Comparison of ENCODE assay signal across 16 cellular contexts in genomic region chr5:31393126-31393525, GRCh38.
"Had no signal": no experiment of that assay in that cellular context is flagged by ENCODE, and none has a peak within 500 bp of the region (broad histone marks: within the 10 kb centered on the region; RNA-seq: fewer than 3 reads in every experiment).

No MANE protein-coding gene starts in this region.

- H3K4me3 Mint-ChIP-seq: activated CD4-positive, alpha-beta memory T cell treated with anti-CD3 and anti-CD28 coated beads, Interleukin-2, amount 10 ng/mL, durations not matched to agents 7 days and 5 days; activated CD8-positive, alpha-beta memory T cell treated with anti-CD3 and anti-CD28 coated beads, Interleukin-2, amount 10 ng/mL, durations not matched to agents 7 days and 5 days; activated naive CD8-positive, alpha-beta T cell; effector memory CD8-positive, alpha-beta T cell; natural killer cell; WTC11 had no signal

- DNase-seq: activated CD4-positive, alpha-beta memory T cell treated with anti-CD3 and anti-CD28 coated beads, Interleukin-2, amount 10 ng/mL, durations not matched to agents 7 days and 5 days; activated CD4-positive, alpha-beta T cell treated with anti-CD3 and anti-CD28 coated beads for 48 hours; activated CD8-positive, alpha-beta memory T cell treated with anti-CD3 and anti-CD28 coated beads, Interleukin-2, amount 10 ng/mL, durations not matched to agents 7 days and 5 days; amniotic stem cell; effector memory CD8-positive, alpha-beta T cell; foreskin fibroblast; left colon; lower lobe of right lung; natural killer cell; stimulated activated naive CD4-positive, alpha-beta T cell; substantia nigra had no signal

- H3K4me1 Mint-ChIP-seq: activated CD4-positive, alpha-beta memory T cell treated with anti-CD3 and anti-CD28 coated beads, Interleukin-2, amount 10 ng/mL, durations not matched to agents 7 days and 5 days; activated CD8-positive, alpha-beta memory T cell treated with anti-CD3 and anti-CD28 coated beads, Interleukin-2, amount 10 ng/mL, durations not matched to agents 7 days and 5 days had no signal

- H3K27ac Mint-ChIP-seq: activated CD4-positive, alpha-beta memory T cell treated with anti-CD3 and anti-CD28 coated beads, Interleukin-2, amount 10 ng/mL, durations not matched to agents 7 days and 5 days; activated CD8-positive, alpha-beta memory T cell treated with anti-CD3 and anti-CD28 coated beads, Interleukin-2, amount 10 ng/mL, durations not matched to agents 7 days and 5 days; activated naive CD8-positive, alpha-beta T cell; effector memory CD8-positive, alpha-beta T cell; natural killer cell; WTC11 had no signal

- H3K27me3 Mint-ChIP-seq: activated CD4-positive, alpha-beta memory T cell treated with anti-CD3 and anti-CD28 coated beads, Interleukin-2, amount 10 ng/mL, durations not matched to agents 7 days and 5 days; activated CD8-positive, alpha-beta memory T cell treated with anti-CD3 and anti-CD28 coated beads, Interleukin-2, amount 10 ng/mL, durations not matched to agents 7 days and 5 days; activated naive CD8-positive, alpha-beta T cell; effector memory CD8-positive, alpha-beta T cell had no signal

- H3K4me3 ChIP-seq: hepatocyte, lower lobe of right lung, tibial nerve had no signal

- H3K36me3 Mint-ChIP-seq: activated CD8-positive, alpha-beta memory T cell treated with anti-CD3 and anti-CD28 coated beads, Interleukin-2, amount 10 ng/mL, durations not matched to agents 7 days and 5 days; activated naive CD8-positive, alpha-beta T cell had no signal

- H3K9me3 ChIP-seq: neutrophil had no signal

- ATAC-seq: activated CD8-positive, alpha-beta memory T cell treated with anti-CD3 and anti-CD28 coated beads, Interleukin-2, amount 10 ng/mL, durations not matched to agents 7 days and 5 days; effector memory CD8-positive, alpha-beta T cell; lower lobe of right lung; natural killer cell; WTC11 had no signal
